In genomic region chr6:30883743-30884520, GRCh38 we compare ENCODE assay signal across 8 cellular contexts. TPM values are rescaled to one million over a fixed set of nuclear protein-coding genes. Genes with fewer than 3 reads are reported as not detected.
DNase-seq lines count a peak whose midpoint lies in the region; ATAC-seq, FAIRE-seq and TF ChIP-seq lines count a peak whose summit lies in the region.

DDR1 (plus strand) TSS chr6:30884519; CDS start chr6:30888730, 4,211 bp downstream.

- H3K4me3 ChIP-seq in NT2/D1 (ENCODE audit: insufficient read length, low read depth) (peak within 1 kb of the TSS; percentile 63), fibroblast of lung (replicated peaks in 1 of 4; ENCODE audit: control extremely low read depth in 1 of 4, insufficient read depth in 1 of 4, low read depth in 3 of 4, low read length in 4 of 4) (peak within 1 kb of the TSS; percentile 44 to 81 (median 60))

- no peak for TF ChIP-seq POLR2A in H54 (IDR thresholded peaks at IDR 0.05; ENCODE audit: low read depth, low read length)

- no peaks in the 10 kb centered on the region for H3K79me2 ChIP-seq in fibroblast of lung (ENCODE audit: control insufficient read depth, insufficient read depth, low read length)

- no peak within 1 kb of the TSS for H3K27ac ChIP-seq in fibroblast of lung (ENCODE audit: insufficient read depth, low read length)

- ATAC-seq in GM18517 (IDR thresholded peaks at IDR 0.05; ENCODE audit: unreplicated experiment): no peak

- H3K27me3 ChIP-seq in NT2/D1 (ENCODE audit: insufficient read depth, insufficient read length) (no peaks in the 10 kb centered on the region), fibroblast of lung (ENCODE audit: control insufficient read depth, insufficient read depth, low read length) (no peaks in the 10 kb centered on the region)

- peaks cover 27% of the 10 kb centered on the region for H3K4me1 ChIP-seq in NT2/D1 (ENCODE audit: insufficient read depth, insufficient read length)
- H3K4me1 ChIP-seq in fibroblast of lung (ENCODE audit: control insufficient read depth, extremely low read depth, insufficient read depth, low read length): peaks cover 23% of the 10 kb centered on the region

- H3K4me2 ChIP-seq in fibroblast of lung (ENCODE audit: extremely low read depth, insufficient read depth, low read length): peak within 1 kb of the TSS; percentile 83

- TF ChIP-seq CTCF in fibroblast of lung (conservative IDR thresholded peaks at IDR 0.05 in 1 of 2, IDR thresholded peaks at IDR 0.05 in 1 of 2; ENCODE audit: low read depth in 1 of 2, low read length in 2 of 2): no peak

- peak within 1 kb of the TSS; percentile 19 for H2AFZ ChIP-seq in fibroblast of lung (ENCODE audit: low read length)

- no peaks in the 10 kb centered on the region for H4K20me1 ChIP-seq in fibroblast of lung (ENCODE audit: control insufficient read depth, extremely low read depth, insufficient read depth, low read length)

- H3K9ac ChIP-seq in NT2/D1 (ENCODE audit: insufficient read length, low read depth) (peak within 1 kb of the TSS; percentile 90), fibroblast of lung (ENCODE audit: insufficient read depth, low read length) (peak within 1 kb of the TSS; percentile 57)

- H3K36me3 ChIP-seq in NT2/D1 (ENCODE audit: insufficient read depth, insufficient read length, low read length): peaks cover 10% of the 10 kb centered on the region
- no peaks in the 10 kb centered on the region for H3K36me3 ChIP-seq in fibroblast of lung (ENCODE audit: control insufficient read depth, insufficient read depth, low read length)

- DNase-seq in AG20443 (ENCODE audit: low spot score): peak; percentile 87
- peak; percentile 59 for DNase-seq in H54 (ENCODE audit: insufficient read length, low spot score)
- no peak for DNase-seq in NT2/D1 (ENCODE audit: low read depth, low spot score)
- peak; percentile 22 for DNase-seq in activated T-helper 9 cell treated with anti-CD3 and anti-CD28 coated beads, Interleukin-2, amount 50 U/mL, for 16 hours (ENCODE audit: low read depth)
- DNase-seq in fibroblast of lung (ENCODE audit: low read depth in 2 of 2): peak; percentile 60 to 64
- DNase-seq in myocyte (ENCODE audit: low read depth): peak; percentile 89
- DNase-seq in superior temporal gyrus (ENCODE audit: extremely low spot score): peak; percentile 79

- H3K9me3 ChIP-seq in NT2/D1 (ENCODE audit: insufficient read depth, low read length) (no peaks in the 10 kb centered on the region), fibroblast of lung (ENCODE audit: control insufficient read depth, insufficient read depth, low read depth, low read length) (no peaks in the 10 kb centered on the region)

- no peak for FAIRE-seq in H54 (lab: Jason Lieb, UNC)

RNA-seq across cellular contexts. Expression of gene DDR1, which starts in this region (rescaled TPM):
- total RNA-seq in fibroblast of lung (16.7 and 17.5 TPM in 2 replicates), myocyte (88.6 and 89.0 TPM in 2 replicates)
- 6.2 and 10.9 TPM in 2 replicates for polyA plus RNA-seq in fibroblast of lung
- polyA plus RNA-seq in fibroblast of lung (2012): 10.7 and 18.4 TPM in 2 replicates
- 14.7 and 61.1 TPM in 2 replicates for polyA minus RNA-seq in fibroblast of lung (ENCODE audit: low replicate concordance)
- 78.7 TPM for polyA plus RNA-seq in myocyte (2012)
